In the genomic region with DNA sequence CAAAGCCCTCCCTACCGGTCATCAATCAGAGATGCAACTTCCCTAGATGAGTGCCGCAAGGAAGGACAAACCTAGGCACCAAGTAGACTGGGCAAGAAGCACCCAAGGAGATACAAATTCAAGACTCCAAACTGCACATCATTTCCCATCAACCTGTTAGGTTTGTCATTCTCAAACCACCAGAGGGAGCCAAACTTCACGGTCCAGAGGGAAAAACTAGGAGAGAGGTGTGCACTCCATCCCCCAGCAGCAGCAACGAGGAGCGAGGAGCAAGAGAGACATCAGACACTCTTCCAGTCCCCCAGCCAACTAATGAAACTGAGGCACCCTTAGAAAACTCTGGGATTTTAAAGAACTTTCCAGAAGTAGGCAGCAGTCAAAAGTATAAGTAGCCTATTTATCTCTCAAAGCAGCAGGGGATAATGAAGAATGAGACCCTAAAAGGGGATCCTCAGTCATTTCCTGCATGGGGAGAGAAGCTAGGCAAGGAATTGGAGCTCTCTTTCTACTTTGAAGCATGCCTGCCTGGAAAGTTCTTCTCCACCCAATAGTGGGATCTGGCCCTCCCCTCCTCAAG, we compare ENCODE assay signal across 8 cellular contexts. TPM values are rescaled to one million over a fixed set of nuclear protein-coding genes. Genes with fewer than 3 reads are reported as not detected.
A peak's percentile ranks its signal among the peaks of the same experiment; 100 is the strongest.
DNase-seq lines count a peak whose midpoint lies in the region; ATAC-seq and TF ChIP-seq lines count a peak whose summit lies in the region.

No MANE protein-coding gene starts in this region.

- POLR2A ChIA-PET in naive thymus-derived CD8-positive, alpha-beta T cell (lab: Charles Lee): interaction anchor here (3.9 kb wide), 1 partner anchor 51 kb away, joined by 13 read pairs; a partner anchor contains a TSS

- no peaks in the 10 kb centered on the region for H3K36me3 ChIP-seq in testis (ENCODE audit: low read depth, missing control alignments)

- CTCF ChIA-PET in activated CD8-positive, alpha-beta memory T cell treated with anti-CD3 and anti-CD28 coated beads, Interleukin-2, amount 10 ng/mL, durations not matched to agents 7 days and 5 days (lab: Charles Lee): interaction anchor here (0.6 to 2.2 kb wide), 8 partner anchors 11 to 235 kb away, joined by 3 to 14 read pairs (median 4); no protein-coding TSS in a partner anchor

- H3K4me1 ChIP-seq in testis: no peaks in the 10 kb centered on the region

- peaks cover 22% of the 10 kb centered on the region for H3K4me1 Mint-ChIP-seq in activated CD8-positive, alpha-beta memory T cell treated with anti-CD3 and anti-CD28 coated beads, Interleukin-2, amount 10 ng/mL, durations not matched to agents 7 days and 5 days
- H3K4me1 Mint-ChIP-seq in naive thymus-derived CD8-positive, alpha-beta T cell: peaks cover 6 to 32% (median 21%) of the 10 kb centered on the region in 4 donors

- no peaks in the 10 kb centered on the region for H3K9me3 ChIP-seq in testis

- peak; percentile 42 for DNase-seq in GM04504 (ENCODE audit: low read depth)
- DNase-seq in HS-5 (ENCODE audit: low read depth): peak; percentile 41
- DNase-seq in NCI-H82 treated with DMSO at 0.1 percent for 48 hours (lab: John Stamatoyannopoulos, UW; ENCODE audit: unreplicated experiment): peak; percentile 64
- DNase-seq in activated CD8-positive, alpha-beta memory T cell treated with anti-CD3 and anti-CD28 coated beads, Interleukin-2, amount 10 ng/mL, durations not matched to agents 7 days and 5 days: peak; percentile 68
- no peak for DNase-seq in epithelial cell of proximal tubule (ENCODE audit: low read depth)
- DNase-seq in naive thymus-derived CD8-positive, alpha-beta T cell: peak in 9 of 10 donors; percentile 17 to 71 (median 50)
- DNase-seq in testis: peak; percentile 63

- no peak for TF ChIP-seq POLR2A in testis (IDR thresholded peaks at IDR 0.05)

- no peak overlapping the region for H3K27ac ChIP-seq in testis

- no peaks in the 10 kb centered on the region for H3K9me3 Mint-ChIP-seq in activated CD8-positive, alpha-beta memory T cell treated with anti-CD3 and anti-CD28 coated beads, Interleukin-2, amount 10 ng/mL, durations not matched to agents 7 days and 5 days (ENCODE audit: low read depth)
- no peaks in the 10 kb centered on the region for H3K9me3 Mint-ChIP-seq in naive thymus-derived CD8-positive, alpha-beta T cell

- no peaks in the 10 kb centered on the region for H3K27me3 Mint-ChIP-seq in activated CD8-positive, alpha-beta memory T cell treated with anti-CD3 and anti-CD28 coated beads, Interleukin-2, amount 10 ng/mL, durations not matched to agents 7 days and 5 days
- H3K27me3 Mint-ChIP-seq in naive thymus-derived CD8-positive, alpha-beta T cell: no peaks in the 10 kb centered on the region

- H3K4me3 Mint-ChIP-seq in activated CD8-positive, alpha-beta memory T cell treated with anti-CD3 and anti-CD28 coated beads, Interleukin-2, amount 10 ng/mL, durations not matched to agents 7 days and 5 days: no peak overlapping the region
- H3K4me3 Mint-ChIP-seq in naive thymus-derived CD8-positive, alpha-beta T cell: peak overlapping the region in 3 of 10 donors; percentile 8 to 62 (median 42)

- H3K36me3 Mint-ChIP-seq in activated CD8-positive, alpha-beta memory T cell treated with anti-CD3 and anti-CD28 coated beads, Interleukin-2, amount 10 ng/mL, durations not matched to agents 7 days and 5 days: no peaks in the 10 kb centered on the region
- no peaks in the 10 kb centered on the region for H3K36me3 Mint-ChIP-seq in naive thymus-derived CD8-positive, alpha-beta T cell

- WGBS in testis, 2 donors: 27 to 29% methylated on average over 5 of the region's 5 CpGs

- intact Hi-C loops in testis (cut with DNase I; ENCODE audit: low total_unique reads): no loop called here

- H3K27ac Mint-ChIP-seq in activated CD8-positive, alpha-beta memory T cell treated with anti-CD3 and anti-CD28 coated beads, Interleukin-2, amount 10 ng/mL, durations not matched to agents 7 days and 5 days: no peak overlapping the region
- H3K27ac Mint-ChIP-seq in naive thymus-derived CD8-positive, alpha-beta T cell: peak overlapping the region in 2 of 10 donors; percentile 18 to 78

- H3K4me3 ChIP-seq in epithelial cell of proximal tubule (ENCODE audit: low read depth, low read length) (no peak overlapping the region), testis (no peak overlapping the region)

- peak; percentile 81 for ATAC-seq in activated CD8-positive, alpha-beta memory T cell treated with anti-CD3 and anti-CD28 coated beads, Interleukin-2, amount 10 ng/mL, durations not matched to agents 7 days and 5 days
- peak; percentile 70 to 84 for ATAC-seq in naive thymus-derived CD8-positive, alpha-beta T cell
- no peak for ATAC-seq in HG03039 (IDR thresholded peaks at IDR 0.05; ENCODE audit: unreplicated experiment)

- no peaks in the 10 kb centered on the region for H3K27me3 ChIP-seq in testis

- TF ChIP-seq CTCF in epithelial cell of proximal tubule (conservative IDR thresholded peaks at IDR 0.05; ENCODE audit: low read depth, low read length) (peak; percentile 85), testis (IDR thresholded peaks at IDR 0.05) (peak; percentile 42 to 61 (median 61))

RNA-seq across cellular contexts. Expression of a gene that starts 37.0 kb away (rescaled TPM):
- 1 to 10 TPM; 2.7 to 5.3 TPM for total RNA-seq in activated CD8-positive, alpha-beta memory T cell treated with anti-CD3 and anti-CD28 coated beads, Interleukin-2, amount 10 ng/mL, durations not matched to agents 7 days and 5 days
- total RNA-seq in epithelial cell of proximal tubule: 7.5 and 10.3 TPM in 2 replicates
- 1 to 10 TPM; 5.7 to 6.0 TPM for total RNA-seq in naive thymus-derived CD8-positive, alpha-beta T cell
- polyA plus RNA-seq in naive thymus-derived CD8-positive, alpha-beta T cell: under 1 TPM; 0.33 to 0.89 (median 0.89) TPM
- 10 to 100 TPM; 16.1 to 25.4 TPM for total RNA-seq in testis
- polyA plus RNA-seq in testis (ENCODE audit: insufficient read depth, low read depth, low replicate concordance): 5.7 TPM

RNA-seq across cellular contexts. Expression of a gene that starts 52.2 kb away (rescaled TPM):
- 100 to 1,000 TPM; 324 to 489 TPM for total RNA-seq in activated CD8-positive, alpha-beta memory T cell treated with anti-CD3 and anti-CD28 coated beads, Interleukin-2, amount 10 ng/mL, durations not matched to agents 7 days and 5 days
- 472 and 606 TPM in 2 replicates for total RNA-seq in epithelial cell of proximal tubule
- 100 to 1,000 TPM; 279 to 297 TPM for total RNA-seq in naive thymus-derived CD8-positive, alpha-beta T cell
- polyA plus RNA-seq in naive thymus-derived CD8-positive, alpha-beta T cell: 100 to 1,000 TPM; 174 to 223 (median 206) TPM
- 100 to 1,000 TPM; 257 to 259 TPM for total RNA-seq in testis
- 265 TPM for polyA plus RNA-seq in testis (ENCODE audit: insufficient read depth, low read depth, low replicate concordance)
